Comparison of ENCODE assay signal across 1 cellular context in the genomic region with DNA sequence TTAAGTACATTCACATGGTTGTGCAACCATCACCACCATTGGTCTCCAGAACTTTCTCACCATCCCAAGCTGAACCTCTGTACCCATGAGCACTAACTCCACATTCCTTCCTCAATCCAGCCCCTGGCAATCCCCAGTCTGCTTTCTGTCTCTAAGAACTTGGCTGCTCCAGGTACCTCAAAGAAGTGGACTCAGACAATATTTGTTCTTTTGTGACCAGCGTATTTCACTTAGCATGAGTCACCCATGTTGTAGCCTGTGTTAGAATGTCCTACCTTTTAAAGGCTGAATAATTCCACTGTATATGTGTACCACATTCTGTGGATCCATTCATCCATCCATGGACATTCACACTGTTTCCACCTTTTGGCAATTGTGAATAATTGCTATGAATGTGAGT.
TF ChIP-seq lines count a peak whose summit lies in the region.

No MANE protein-coding gene starts in this region.

TF ChIP-seq in GM23338, 12 proteins besides CTCF, POLR2A, EP300 and RAD21 (continued from another document):
- TF ChIP-seq, protein P1, sequence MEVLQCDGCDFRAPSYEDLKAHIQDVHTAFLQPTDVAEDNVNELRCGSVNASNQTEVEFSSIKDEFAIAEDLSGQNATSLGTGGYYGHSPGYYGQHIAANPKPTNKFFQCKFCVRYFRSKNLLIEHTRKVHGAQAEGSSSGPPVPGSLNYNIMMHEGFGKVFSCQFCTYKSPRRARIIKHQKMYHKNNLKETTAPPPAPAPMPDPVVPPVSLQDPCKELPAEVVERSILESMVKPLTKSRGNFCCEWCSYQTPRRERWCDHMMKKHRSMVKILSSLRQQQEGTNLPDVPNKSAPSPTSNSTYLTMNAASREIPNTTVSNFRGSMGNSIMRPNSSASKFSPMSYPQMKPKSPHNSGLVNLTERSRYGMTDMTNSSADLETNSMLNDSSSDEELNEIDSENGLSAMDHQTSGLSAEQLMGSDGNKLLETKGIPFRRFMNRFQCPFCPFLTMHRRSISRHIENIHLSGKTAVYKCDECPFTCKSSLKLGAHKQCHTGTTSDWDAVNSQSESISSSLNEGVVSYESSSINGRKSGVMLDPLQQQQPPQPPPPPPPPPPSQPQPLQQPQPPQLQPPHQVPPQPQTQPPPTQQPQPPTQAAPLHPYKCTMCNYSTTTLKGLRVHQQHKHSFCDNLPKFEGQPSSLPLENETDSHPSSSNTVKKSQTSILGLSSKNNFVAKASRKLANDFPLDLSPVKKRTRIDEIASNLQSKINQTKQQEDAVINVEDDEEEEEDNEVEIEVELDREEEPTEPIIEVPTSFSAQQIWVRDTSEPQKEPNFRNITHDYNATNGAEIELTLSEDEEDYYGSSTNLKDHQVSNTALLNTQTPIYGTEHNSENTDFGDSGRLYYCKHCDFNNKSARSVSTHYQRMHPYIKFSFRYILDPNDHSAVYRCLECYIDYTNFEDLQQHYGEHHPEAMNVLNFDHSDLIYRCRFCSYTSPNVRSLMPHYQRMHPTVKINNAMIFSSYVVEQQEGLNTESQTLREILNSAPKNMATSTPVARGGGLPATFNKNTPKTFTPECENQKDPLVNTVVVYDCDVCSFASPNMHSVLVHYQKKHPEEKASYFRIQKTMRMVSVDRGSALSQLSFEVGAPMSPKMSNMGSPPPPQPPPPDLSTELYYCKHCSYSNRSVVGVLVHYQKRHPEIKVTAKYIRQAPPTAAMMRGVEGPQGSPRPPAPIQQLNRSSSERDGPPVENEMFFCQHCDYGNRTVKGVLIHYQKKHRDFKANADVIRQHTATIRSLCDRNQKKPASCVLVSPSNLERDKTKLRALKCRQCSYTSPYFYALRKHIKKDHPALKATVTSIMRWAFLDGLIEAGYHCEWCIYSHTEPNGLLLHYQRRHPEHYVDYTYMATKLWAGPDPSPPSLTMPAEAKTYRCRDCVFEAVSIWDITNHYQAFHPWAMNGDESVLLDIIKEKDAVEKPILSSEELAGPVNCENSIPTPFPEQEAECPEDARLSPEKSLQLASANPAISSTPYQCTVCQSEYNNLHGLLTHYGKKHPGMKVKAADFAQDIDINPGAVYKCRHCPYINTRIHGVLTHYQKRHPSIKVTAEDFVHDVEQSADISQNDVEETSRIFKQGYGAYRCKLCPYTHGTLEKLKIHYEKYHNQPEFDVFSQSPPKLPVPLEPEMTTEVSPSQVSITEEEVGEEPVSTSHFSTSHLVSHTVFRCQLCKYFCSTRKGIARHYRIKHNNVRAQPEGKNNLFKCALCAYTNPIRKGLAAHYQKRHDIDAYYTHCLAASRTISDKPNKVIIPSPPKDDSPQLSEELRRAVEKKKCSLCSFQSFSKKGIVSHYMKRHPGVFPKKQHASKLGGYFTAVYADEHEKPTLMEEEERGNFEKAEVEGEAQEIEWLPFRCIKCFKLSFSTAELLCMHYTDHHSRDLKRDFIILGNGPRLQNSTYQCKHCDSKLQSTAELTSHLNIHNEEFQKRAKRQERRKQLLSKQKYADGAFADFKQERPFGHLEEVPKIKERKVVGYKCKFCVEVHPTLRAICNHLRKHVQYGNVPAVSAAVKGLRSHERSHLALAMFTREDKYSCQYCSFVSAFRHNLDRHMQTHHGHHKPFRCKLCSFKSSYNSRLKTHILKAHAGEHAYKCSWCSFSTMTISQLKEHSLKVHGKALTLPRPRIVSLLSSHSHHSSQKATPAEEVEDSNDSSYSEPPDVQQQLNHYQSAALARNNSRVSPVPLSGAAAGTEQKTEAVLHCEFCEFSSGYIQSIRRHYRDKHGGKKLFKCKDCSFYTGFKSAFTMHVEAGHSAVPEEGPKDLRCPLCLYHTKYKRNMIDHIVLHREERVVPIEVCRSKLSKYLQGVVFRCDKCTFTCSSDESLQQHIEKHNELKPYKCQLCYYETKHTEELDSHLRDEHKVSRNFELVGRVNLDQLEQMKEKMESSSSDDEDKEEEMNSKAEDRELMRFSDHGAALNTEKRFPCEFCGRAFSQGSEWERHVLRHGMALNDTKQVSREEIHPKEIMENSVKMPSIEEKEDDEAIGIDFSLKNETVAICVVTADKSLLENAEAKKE (CRISPR knock-in tag; IDR thresholded peaks at IDR 0.05), result no peak
- TF ChIP-seq, protein P2, sequence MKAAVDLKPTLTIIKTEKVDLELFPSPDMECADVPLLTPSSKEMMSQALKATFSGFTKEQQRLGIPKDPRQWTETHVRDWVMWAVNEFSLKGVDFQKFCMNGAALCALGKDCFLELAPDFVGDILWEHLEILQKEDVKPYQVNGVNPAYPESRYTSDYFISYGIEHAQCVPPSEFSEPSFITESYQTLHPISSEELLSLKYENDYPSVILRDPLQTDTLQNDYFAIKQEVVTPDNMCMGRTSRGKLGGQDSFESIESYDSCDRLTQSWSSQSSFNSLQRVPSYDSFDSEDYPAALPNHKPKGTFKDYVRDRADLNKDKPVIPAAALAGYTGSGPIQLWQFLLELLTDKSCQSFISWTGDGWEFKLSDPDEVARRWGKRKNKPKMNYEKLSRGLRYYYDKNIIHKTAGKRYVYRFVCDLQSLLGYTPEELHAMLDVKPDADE (IDR thresholded peaks at IDR 0.05), result no peak
- TF ChIP-seq ZNF114 (CRISPR knock-in tag; IDR thresholded peaks at IDR 0.05), result no peak
- no peak for TF ChIP-seq EZH2phosphoT487 (IDR thresholded peaks at IDR 0.05; ENCODE audit: unreplicated experiment)
- TF ChIP-seq, protein P3, sequence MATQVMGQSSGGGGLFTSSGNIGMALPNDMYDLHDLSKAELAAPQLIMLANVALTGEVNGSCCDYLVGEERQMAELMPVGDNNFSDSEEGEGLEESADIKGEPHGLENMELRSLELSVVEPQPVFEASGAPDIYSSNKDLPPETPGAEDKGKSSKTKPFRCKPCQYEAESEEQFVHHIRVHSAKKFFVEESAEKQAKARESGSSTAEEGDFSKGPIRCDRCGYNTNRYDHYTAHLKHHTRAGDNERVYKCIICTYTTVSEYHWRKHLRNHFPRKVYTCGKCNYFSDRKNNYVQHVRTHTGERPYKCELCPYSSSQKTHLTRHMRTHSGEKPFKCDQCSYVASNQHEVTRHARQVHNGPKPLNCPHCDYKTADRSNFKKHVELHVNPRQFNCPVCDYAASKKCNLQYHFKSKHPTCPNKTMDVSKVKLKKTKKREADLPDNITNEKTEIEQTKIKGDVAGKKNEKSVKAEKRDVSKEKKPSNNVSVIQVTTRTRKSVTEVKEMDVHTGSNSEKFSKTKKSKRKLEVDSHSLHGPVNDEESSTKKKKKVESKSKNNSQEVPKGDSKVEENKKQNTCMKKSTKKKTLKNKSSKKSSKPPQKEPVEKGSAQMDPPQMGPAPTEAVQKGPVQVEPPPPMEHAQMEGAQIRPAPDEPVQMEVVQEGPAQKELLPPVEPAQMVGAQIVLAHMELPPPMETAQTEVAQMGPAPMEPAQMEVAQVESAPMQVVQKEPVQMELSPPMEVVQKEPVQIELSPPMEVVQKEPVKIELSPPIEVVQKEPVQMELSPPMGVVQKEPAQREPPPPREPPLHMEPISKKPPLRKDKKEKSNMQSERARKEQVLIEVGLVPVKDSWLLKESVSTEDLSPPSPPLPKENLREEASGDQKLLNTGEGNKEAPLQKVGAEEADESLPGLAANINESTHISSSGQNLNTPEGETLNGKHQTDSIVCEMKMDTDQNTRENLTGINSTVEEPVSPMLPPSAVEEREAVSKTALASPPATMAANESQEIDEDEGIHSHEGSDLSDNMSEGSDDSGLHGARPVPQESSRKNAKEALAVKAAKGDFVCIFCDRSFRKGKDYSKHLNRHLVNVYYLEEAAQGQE (IDR thresholded peaks at IDR 0.05; ENCODE audit: unreplicated experiment), result no peak
- no peak for TF ChIP-seq NANOG (IDR thresholded peaks at IDR 0.05; ENCODE audit: borderline replicate concordance)
- no peak for TF ChIP-seq JUNB (IDR thresholded peaks at IDR 0.05; ENCODE audit: unreplicated experiment)
- no peak for TF ChIP-seq CREB1 (CRISPR knock-in tag; IDR thresholded peaks at IDR 0.05; ENCODE audit: low read depth)
- TF ChIP-seq POLR2AphosphoS5 (IDR thresholded peaks at IDR 0.05; ENCODE audit: low read depth), result no peak
- no peak for TF ChIP-seq ZNF331 (CRISPR knock-in tag; IDR thresholded peaks at IDR 0.05; ENCODE audit: low read depth)
